In the genomic region with DNA sequence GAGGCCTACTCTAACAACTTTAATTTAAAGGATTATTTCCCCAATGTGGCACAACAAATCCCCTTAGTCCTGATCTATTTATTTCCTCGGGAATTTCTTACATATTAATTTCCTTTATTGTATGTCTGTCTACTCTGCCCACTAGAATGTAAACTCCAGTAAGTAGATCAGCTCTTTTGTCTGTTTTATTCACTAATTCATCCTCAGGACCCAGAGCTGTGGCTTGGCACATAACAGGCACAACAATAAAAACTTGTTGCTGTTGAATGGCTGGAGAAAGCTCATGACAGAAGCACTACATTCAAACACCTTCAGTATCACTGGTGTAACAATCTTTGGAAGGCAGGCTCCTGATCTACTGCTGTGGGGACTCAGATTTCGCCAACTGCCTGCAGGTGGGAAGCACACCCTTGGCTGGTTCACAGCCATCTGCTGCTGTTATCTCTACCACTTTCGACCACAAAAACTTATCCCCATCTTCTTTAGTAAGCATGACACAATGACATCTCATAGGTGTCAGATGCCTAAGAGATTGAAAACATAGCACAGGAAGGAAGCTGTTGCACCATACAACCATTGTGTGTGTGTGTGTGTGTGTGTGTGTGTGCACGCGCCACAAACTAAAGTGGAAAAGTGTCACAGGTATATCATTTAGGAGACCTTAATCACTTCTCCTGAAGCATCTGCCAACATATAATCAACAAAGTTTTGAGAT, we compare ENCODE assay signal across 9 cellular contexts. TPM values are rescaled to one million over a fixed set of nuclear protein-coding genes. Genes with fewer than 3 reads are reported as not detected.
DNase-seq lines count a peak whose midpoint lies in the region; ATAC-seq and TF ChIP-seq lines count a peak whose summit lies in the region.
"Had no signal": no experiment of that assay in that cellular context is flagged by ENCODE, and none has a peak within 500 bp of the region (broad histone marks: within the 10 kb centered on the region; RNA-seq: fewer than 3 reads in every experiment).

No MANE protein-coding gene starts in this region.

- no peak for TF ChIP-seq CTCF in glutamatergic neuron (IDR thresholded peaks at IDR 0.05; ENCODE audit: partially characterized antibody, unreplicated experiment)

- no peaks in the 10 kb centered on the region for H3K9me3 Mint-ChIP-seq in T-helper 2 cell treated with Interferon-gamma antibody and Interleukin-4, amounts not matched to agents 5 μg/mL and 100 μg/mL, for 36 hours
- peaks cover 4% of the 10 kb centered on the region for H3K9me3 Mint-ChIP-seq in glutamatergic neuron (ENCODE audit: unreplicated experiment)

- peaks cover 54% of the 10 kb centered on the region for H3K4me1 Mint-ChIP-seq in T-helper 2 cell treated with Interferon-gamma antibody and Interleukin-4, amounts not matched to agents 5 μg/mL and 100 μg/mL, for 36 hours (ENCODE audit: low read depth)
- H3K4me1 Mint-ChIP-seq in glutamatergic neuron (ENCODE audit: low read depth, unreplicated experiment): peaks cover 25% of the 10 kb centered on the region

- in situ Hi-C loops in G401 (cut with HindIII; ENCODE audit: low sequenced_read_pairs): no loop called here

- H3K27me3 Mint-ChIP-seq in T-helper 2 cell treated with Interferon-gamma antibody and Interleukin-4, amounts not matched to agents 5 μg/mL and 100 μg/mL, for 36 hours (ENCODE audit: low read depth): no peaks in the 10 kb centered on the region
- peaks cover 6% of the 10 kb centered on the region for H3K27me3 Mint-ChIP-seq in glutamatergic neuron (ENCODE audit: unreplicated experiment)
- H3K27me3 Mint-ChIP-seq: brain had no signal

- peak overlapping the region; percentile 53 for H3K4me3 Mint-ChIP-seq in T-helper 2 cell treated with Interferon-gamma antibody and Interleukin-4, amounts not matched to agents 5 μg/mL and 100 μg/mL, for 36 hours
- no peak overlapping the region for H3K4me3 Mint-ChIP-seq in glutamatergic neuron (ENCODE audit: unreplicated experiment)
- H3K4me3 Mint-ChIP-seq: brain had no signal

- H3K36me3 Mint-ChIP-seq in T-helper 2 cell treated with Interferon-gamma antibody and Interleukin-4, amounts not matched to agents 5 μg/mL and 100 μg/mL, for 36 hours (ENCODE audit: low read depth): peaks cover 23% of the 10 kb centered on the region
- H3K36me3 Mint-ChIP-seq in glutamatergic neuron (ENCODE audit: unreplicated experiment): no peaks in the 10 kb centered on the region

- peak overlapping the region; percentile 86 for H3K27ac Mint-ChIP-seq in T-helper 2 cell treated with Interferon-gamma antibody and Interleukin-4, amounts not matched to agents 5 μg/mL and 100 μg/mL, for 36 hours
- H3K27ac Mint-ChIP-seq in glutamatergic neuron (ENCODE audit: unreplicated experiment): no peak overlapping the region

- ATAC-seq in GM21717 (IDR thresholded peaks at IDR 0.05; ENCODE audit: unreplicated experiment): peak; percentile 61
- ATAC-seq in HG02571 (IDR thresholded peaks at IDR 0.05; ENCODE audit: unreplicated experiment): no peak

- DNase-seq in G401 (ENCODE audit: low spot score): peak; percentile 60
- DNase-seq in T-helper 2 cell treated with Interferon-gamma antibody and Interleukin-4, amounts not matched to agents 5 μg/mL and 100 μg/mL, for 36 hours (ENCODE audit: low spot score): peak; percentile 69
- DNase-seq in inferior parietal cortex (ENCODE audit: extremely low spot score): peak; percentile 30
- no peak for DNase-seq in NCI-H1694 (lab: John Stamatoyannopoulos, UW)
- DNase-seq in NCI-H187 (lab: John Stamatoyannopoulos, UW): no peak
- DNase-seq in glutamatergic neuron: no peak

RNA-seq across cellular contexts. Expression of a gene that starts 11.9 kb away (rescaled TPM):
- total RNA-seq in G401 (2014; rRNA removed; shearing (Covaris generic)): 41.5 and 45.5 TPM in 2 replicates
- 51.0 TPM for total RNA-seq in glutamatergic neuron (ENCODE audit: unreplicated experiment)

RNA-seq across cellular contexts. Expression of a gene that starts 12.7 kb away (rescaled TPM):
- 48.9 and 61.5 TPM in 2 replicates for total RNA-seq in G401 (2014; rRNA removed; shearing (Covaris generic))
- 24.4 TPM for total RNA-seq in glutamatergic neuron (ENCODE audit: unreplicated experiment)

RNA-seq across cellular contexts. Expression of a gene that starts 27.9 kb away (rescaled TPM):
- total RNA-seq in G401 (2014; rRNA removed; shearing (Covaris generic)): 60.2 and 63.3 TPM in 2 replicates
- 47.7 TPM for total RNA-seq in glutamatergic neuron (ENCODE audit: unreplicated experiment)

RNA-seq across cellular contexts. Expression of a gene that starts 59.4 kb away (rescaled TPM):
- 74.1 and 84.8 TPM in 2 replicates for total RNA-seq in G401 (2014; rRNA removed; shearing (Covaris generic))
- total RNA-seq in glutamatergic neuron (ENCODE audit: unreplicated experiment): 48.0 TPM

Comparison
In these comparisons a context has a peak if more than half of its experiments do, and no peak if none do; other contexts are left out.
1. DNase-seq: peak in G401 (single experiment), T-helper 2 cell treated with Interferon-gamma antibody and Interleukin-4, amounts not matched to agents 5 μg/mL and 100 μg/mL, for 36 hours (single experiment) and inferior parietal cortex (single experiment); none in NCI-H1694 (single experiment), NCI-H187 (0 of 2) and glutamatergic neuron (single experiment).